In genomic region chr12:55728185-55728931, GRCh38 we compare ENCODE assay signal across 8 cellular contexts. TPM values are rescaled to one million over a fixed set of nuclear protein-coding genes. Genes with fewer than 3 reads are reported as not detected.
DNase-seq lines count a peak whose midpoint lies in the region; ATAC-seq and TF ChIP-seq lines count a peak whose summit lies in the region.

No MANE protein-coding gene starts in this region.

- H3K4me3 ChIP-seq in PC-3 (ENCODE audit: low read length) (peak overlapping the region; percentile 88), choroid plexus epithelial cell (ENCODE audit: low read depth, low read length) (peak overlapping the region; percentile 92)

- H3K9ac ChIP-seq in PC-3 (ENCODE audit: low read length), result peak overlapping the region; percentile 97

- ATAC-seq in PC-3 (peak; percentile 4), HG03469 (IDR thresholded peaks at IDR 0.05; ENCODE audit: unreplicated experiment) (no peak)

- intact Hi-C loops in PC-3 (cut with micrococcal nuclease), result no loop called here

- POLR2A ChIA-PET in PC-3 (lab: Charles Lee; ENCODE audit: unreplicated experiment), result interaction anchor here (0.6 to 2.0 kb wide), 4 partner anchors 10 to 269 kb away, joined by 3 to 7 read pairs (median 5); partner anchors contain the start of gene SUOX

- TF ChIP-seq CTCF in HFFc6 (IDR thresholded peaks at IDR 0.05) (peak; percentile 20; the same call in 1 of the 2 replicates), PC-3 (conservative IDR thresholded peaks at IDR 0.05; ENCODE audit: low read depth, low read length) (no peak), choroid plexus epithelial cell (conservative IDR thresholded peaks at IDR 0.05; ENCODE audit: low read depth, low read length) (no peak)

- DNase-seq in activated naive CD4-positive, alpha-beta T cell treated with Interleukin-2 at 50 U/mL for 16 hours, result peak; percentile 38
- no peak for DNase-seq in activated naive CD4-positive, alpha-beta T cell (lab: John Stamatoyannopoulos, UW)
- DNase-seq in HFFc6, result peak; percentile 27
- peak; percentile 50 for DNase-seq in PC-3
- DNase-seq in choroid plexus epithelial cell (ENCODE audit: low read depth), result peak; percentile 74
- DNase-seq in left kidney (ENCODE audit: low read depth, low spot score), result peak; percentile 87
- peak; percentile 31 for DNase-seq in stimulated activated naive CD4-positive, alpha-beta T cell treated with Interleukin-2 at 50 U/mL for 16 hours (lab: John Stamatoyannopoulos, UW)

- no peaks in the 10 kb centered on the region for H3K27me3 ChIP-seq in PC-3 (ENCODE audit: low read length)

- no peaks in the 10 kb centered on the region for H3K9me3 Mint-ChIP-seq in HFFc6

- H3K36me3 ChIP-seq in PC-3 (ENCODE audit: low read depth, low read length), result peaks cover 27% of the 10 kb centered on the region

- H3K4me1 ChIP-seq in PC-3 (ENCODE audit: insufficient read depth, low read length), result peaks cover 31% of the 10 kb centered on the region

- peaks cover 37% of the 10 kb centered on the region for H3K79me2 ChIP-seq in PC-3 (ENCODE audit: low read length)

- CTCF ChIA-PET in PC-3 (lab: Charles Lee), result interaction anchor here (1.4 to 2.1 kb wide), 2 partner anchors 10 to 47 kb away, joined by 8 to 14 read pairs; a partner anchor contains a TSS

- H3K27me3 Mint-ChIP-seq in HFFc6 (ENCODE audit: insufficient read depth), result peaks cover 11% of the 10 kb centered on the region

- peaks cover 8% of the 10 kb centered on the region for H4K20me1 ChIP-seq in PC-3 (ENCODE audit: low read length)

- H3K4me2 ChIP-seq in PC-3 (ENCODE audit: low read length), result peak overlapping the region; percentile 99

- peaks cover 39% of the 10 kb centered on the region for H3K36me3 Mint-ChIP-seq in HFFc6 (ENCODE audit: low read depth)

- H3K27ac Mint-ChIP-seq in HFFc6, result peak overlapping the region; percentile 98

- no TSS peak for BruUV-seq in PC-3 (replicated peaks; lab: Mats Ljungman, UMichigan)

- H3K9me3 ChIP-seq in PC-3 (ENCODE audit: low read length), result no peaks in the 10 kb centered on the region

- H3F3A ChIP-seq in PC-3 (ENCODE audit: low read length, unreplicated experiment), result no peaks in the 10 kb centered on the region

- H3K9me2 ChIP-seq in PC-3 (replicated peaks; ENCODE audit: low read length), result no peaks in the 10 kb centered on the region

- peak overlapping the region; percentile 93 for H3K4me3 Mint-ChIP-seq in HFFc6

- peak overlapping the region; percentile 98 for H3K27ac ChIP-seq in PC-3 (ENCODE audit: low read length)

- peak overlapping the region; percentile 84; the same call in 1 of the 2 replicates for H2AFZ ChIP-seq in PC-3 (ENCODE audit: low read length)

- H3K4me1 Mint-ChIP-seq in HFFc6 (ENCODE audit: low read depth), result peaks cover 58% of the 10 kb centered on the region

RNA-seq across cellular contexts. Expression of gene CD63, which starts 0.5 kb away (rescaled TPM):
- 1,000 to 10,000 TPM; 1,860 to 2,483 (median 2,072) TPM for total RNA-seq in HFFc6 (2021; fragmentation: NEBNext Ultra II Directional; extraction: Animal tissue kit (Norgen Biotek cat#: 25700))
- 784 and 869 TPM in 2 replicates for total RNA-seq in PC-3 (2014; rRNA removed)

RNA-seq across cellular contexts. Expression of gene RDH5, which starts 8.2 kb away (rescaled TPM):
- 10 to 100 TPM in 2 of 6 experiments, 1 to 10 TPM in 4; 6.6 to 13.2 (median 7.8) TPM for total RNA-seq in HFFc6 (2021; fragmentation: NEBNext Ultra II Directional; extraction: Animal tissue kit (Norgen Biotek cat#: 25700))
- 4.6 and 5.1 TPM in 2 replicates for total RNA-seq in PC-3 (2014; rRNA removed)

RNA-seq across cellular contexts. Expression of gene BLOC1S1, which starts 12.5 kb away (rescaled TPM):
- total RNA-seq in HFFc6 (2021; fragmentation: NEBNext Ultra II Directional; extraction: Animal tissue kit (Norgen Biotek cat#: 25700)), result 100 to 1,000 TPM in 4 of 6 experiments, 10 to 100 TPM in 2; 87.4 to 113 (median 104) TPM
- 63.5 and 90.8 TPM in 2 replicates for total RNA-seq in PC-3 (2014; rRNA removed)

RNA-seq across cellular contexts. Expression of gene GDF11, which starts 14.6 kb away (rescaled TPM):
- total RNA-seq in HFFc6 (2021; fragmentation: NEBNext Ultra II Directional; extraction: Animal tissue kit (Norgen Biotek cat#: 25700)), result 10 to 100 TPM; 15.8 to 25.9 (median 16.9) TPM
- total RNA-seq in PC-3 (2014; rRNA removed), result 7.1 and 17.4 TPM in 2 replicates

RNA-seq across cellular contexts. Expression of gene ITGA7, which starts 20.7 kb away (rescaled TPM):
- total RNA-seq in HFFc6 (2021; fragmentation: NEBNext Ultra II Directional; extraction: Animal tissue kit (Norgen Biotek cat#: 25700)), result 1 to 10 TPM in 4 of 6 experiments, under 1 TPM in 2; 0.95 to 2.3 (median 1.2) TPM
- total RNA-seq in PC-3 (2014; rRNA removed), result 4.4 and 9.7 TPM in 2 replicates

Comparison
In these comparisons a context has a peak if more than half of its experiments do, and no peak if none do; other contexts are left out.
1. DNase-seq: peak in activated naive CD4-positive, alpha-beta T cell treated with Interleukin-2 at 50 U/mL for 16 hours (single experiment), HFFc6 (single experiment), PC-3 (single experiment), choroid plexus epithelial cell (single experiment), left kidney (single experiment) and stimulated activated naive CD4-positive, alpha-beta T cell treated with Interleukin-2 at 50 U/mL for 16 hours (single experiment); none in activated naive CD4-positive, alpha-beta T cell (0 of 4).